ENCODE assay signal across 1 cellular context in genomic region chr12:2891240-2892053, GRCh38.
TF ChIP-seq lines count a peak whose summit lies in the region.

No MANE protein-coding gene starts in this region.

TF ChIP-seq in A549, 52 proteins besides CTCF, POLR2A, EP300 and RAD21:
- TF ChIP-seq NR3C1 (IDR thresholded peaks at IDR 0.05) (no peak), REST (IDR thresholded peaks at IDR 0.05) (no peak)
